Comparison of ENCODE assay signal across 14 cellular contexts in genomic region chr16:20546278-20546853, GRCh38. TPM values are rescaled to one million over a fixed set of nuclear protein-coding genes. Genes with fewer than 3 reads are reported as not detected.
DNase-seq lines count a peak whose midpoint lies in the region; ATAC-seq, FAIRE-seq and TF ChIP-seq lines count a peak whose summit lies in the region.
"Not testable (repeated sequence)": the region's sequence is repeated elsewhere in the genome, so short reads cannot be mapped to it uniquely, and the experiment has no call there.
"Had no signal": no experiment of that assay in that cellular context is flagged by ENCODE, and none has a peak within 500 bp of the region (broad histone marks: within the 10 kb centered on the region; RNA-seq: fewer than 3 reads in every experiment).

No MANE protein-coding gene starts in this region.

- H3K4me2 ChIP-seq in endothelial cell of umbilical vein (ENCODE audit: insufficient read depth, low read length) = not testable (repeated sequence)

- not testable (repeated sequence) for TF ChIP-seq RAD21 in liver (IDR thresholded peaks at IDR 0.05)

- CTCF ChIA-PET in endothelial cell of umbilical vein (lab: Charles Lee) = not testable (repeated sequence)

- FAIRE-seq in endothelial cell of umbilical vein (lab: Jason Lieb, UNC) = peak; percentile 81

- 58 to 74% methylated on average over 5 of the region's 5 CpGs for WGBS in gastroesophageal sphincter (ENCODE audit: low coverage in 1 of 2), 2 donors
- 71% methylated on average over 5 of the region's 5 CpGs for WGBS in liver

- not testable (repeated sequence) for H3K36me3 ChIP-seq in endothelial cell of umbilical vein (ENCODE audit: control insufficient read depth in 2 of 2, extremely low read depth in 1 of 2, insufficient read depth in 2 of 2, low read length in 2 of 2); gastroesophageal sphincter; left ventricle myocardium inferior
- H3K36me3 ChIP-seq in liver (ENCODE audit: control insufficient read depth in 4 of 4, insufficient read depth in 3 of 4, low read depth in 1 of 4, low read length in 3 of 4) = peaks cover 3 to 51% (median 48%) of the 10 kb centered on the region in 4 donors

- not testable (repeated sequence) for H4K20me1 ChIP-seq in endothelial cell of umbilical vein (replicated peaks; ENCODE audit: control insufficient read depth, extremely low read depth, insufficient read depth, low read length)

- dilution Hi-C loops in endothelial cell of umbilical vein (cut with MboI; ENCODE audit: extremely low pct_ligation_motif_present, low sequenced_read_pairs) = not testable (repeated sequence)

- not testable (repeated sequence) for H3K4me3 ChIP-seq in endothelial cell of umbilical vein (replicated peaks in 1 of 3; ENCODE audit: insufficient read depth in 1 of 3, low read depth in 1 of 3, low read length in 3 of 3); gastroesophageal sphincter; left ventricle myocardium inferior; liver (ENCODE audit: low read depth in 1 of 3, low read length in 3 of 3)

- H2AFZ ChIP-seq in endothelial cell of umbilical vein (ENCODE audit: low read depth, low read length) = not testable (repeated sequence)

- not testable (repeated sequence) for H3K27ac ChIP-seq in endothelial cell of umbilical vein (ENCODE audit: insufficient read depth, low read depth, low read length); gastroesophageal sphincter; liver (ENCODE audit: low read depth in 1 of 2, low read length in 2 of 2)
- peak overlapping the region; percentile 12 for H3K27ac ChIP-seq in left ventricle myocardium inferior (replicated peaks)

- H3K4me1 ChIP-seq in endothelial cell of umbilical vein (ENCODE audit: control insufficient read depth, extremely low read depth, insufficient read depth, low read length); gastroesophageal sphincter; left ventricle myocardium inferior; liver (ENCODE audit: control insufficient read depth in 4 of 4, insufficient read depth in 4 of 4, low read length in 3 of 4): not testable (repeated sequence)

- peak; percentile 20 to 50 for DNase-seq in dermis microvascular lymphatic vessel endothelial cell (ENCODE audit: low read depth in 2 of 2)
- not testable (repeated sequence) for DNase-seq in endothelial cell of umbilical vein (ENCODE audit: low read depth, low spot score); left ventricle myocardium inferior

- ATAC-seq in gastroesophageal sphincter = peak; percentile 25

- not testable (repeated sequence) for BruUV-seq in endothelial cell of umbilical vein (replicated peaks; lab: Mats Ljungman, UMichigan)

- not testable (repeated sequence) for H3K9ac ChIP-seq in endothelial cell of umbilical vein (replicated peaks; ENCODE audit: extremely low read depth, insufficient read depth, low read length); liver (ENCODE audit: low read depth in 1 of 2, low read length in 2 of 2)

- not testable (repeated sequence) for H3K9me1 ChIP-seq in endothelial cell of umbilical vein (replicated peaks; ENCODE audit: control insufficient read depth, extremely low read depth, insufficient read depth, low read length)

- not testable (repeated sequence) for TF ChIP-seq EP300 in gastroesophageal sphincter (IDR thresholded peaks at IDR 0.05)

- not testable (repeated sequence) for TF ChIP-seq CTCF in endothelial cell of umbilical vein (IDR thresholded peaks at IDR 0.05; ENCODE audit: extremely low read depth in 1 of 2, insufficient read depth in 1 of 2, low read depth in 1 of 2, low read length in 2 of 2); gastroesophageal sphincter (IDR thresholded peaks at IDR 0.05); left ventricle myocardium inferior (IDR thresholded peaks at IDR 0.05; ENCODE audit: borderline replicate concordance); liver (IDR thresholded peaks at IDR 0.05; ENCODE audit: low read depth, low read length, missing input control)

- not testable (repeated sequence) for TF ChIP-seq POLR2A in endothelial cell of umbilical vein (IDR thresholded peaks at IDR 0.05; ENCODE audit: low read depth, low read length); gastroesophageal sphincter (IDR thresholded peaks at IDR 0.05)

- intact Hi-C loops in endothelial cell of umbilical vein (cut with micrococcal nuclease) = loop anchor here (10.0 kb wide), 1 partner anchor 72 kb away; no protein-coding TSS in a partner anchor
- intact Hi-C loops in left ventricle myocardium inferior (cut with micrococcal nuclease) = not testable (repeated sequence)

- POLR2A ChIA-PET in endothelial cell of umbilical vein (lab: Charles Lee) = not testable (repeated sequence)

- H3K27me3 ChIP-seq in endothelial cell of umbilical vein (ENCODE audit: control insufficient read depth in 2 of 2, insufficient read depth in 2 of 2, low read length in 2 of 2); gastroesophageal sphincter; left ventricle myocardium inferior (ENCODE audit: low read depth); liver (ENCODE audit: control insufficient read depth in 4 of 4, insufficient read depth in 4 of 4, low read length in 3 of 4): not testable (repeated sequence)

- H3K79me2 ChIP-seq in endothelial cell of umbilical vein (ENCODE audit: control insufficient read depth, insufficient read depth, low read length) = not testable (repeated sequence)

- H3K9me3 ChIP-seq in endothelial cell of umbilical vein (replicated peaks; ENCODE audit: control insufficient read depth, insufficient read depth, low read length); gastroesophageal sphincter; left ventricle myocardium inferior (replicated peaks); liver (ENCODE audit: control insufficient read depth in 4 of 4, low read length in 3 of 4): not testable (repeated sequence)

TF ChIP-seq in liver, 16 proteins besides CTCF, POLR2A, EP300 and RAD21:
- TF ChIP-seq NR2F2 (IDR thresholded peaks at IDR 0.05) = peak; percentile 39

RNA-seq across cellular contexts. Expression of gene ACSM2B, which starts 29.8 kb away (rescaled TPM):
- total RNA-seq in dermis microvascular lymphatic vessel endothelial cell (0.13 and 0.38 TPM in 2 replicates), endothelial cell of umbilical vein (not detected in 2 replicates), gastroesophageal sphincter (under 1 TPM in 1 of 4 donors, not detected in 3; 0.13 TPM), left ventricle myocardium inferior (not detected), liver (100 to 1,000 TPM in 1 of 2 donors, 10 to 100 TPM in 1; 46.0 to 852 TPM)
- polyA plus RNA-seq in endothelial cell of umbilical vein (0.07 and 0.13 TPM in 2 replicates), liver (100 to 1,000 TPM; 273 to 728 TPM)
- 0.05 and 0.13 TPM in 2 replicates for polyA plus RNA-seq in endothelial cell of umbilical vein (2011; cell fraction: cytosol; rRNA removed)
- 0.13 and 0.31 TPM in 2 replicates for polyA plus RNA-seq in endothelial cell of umbilical vein (2011; cell fraction: nucleus; rRNA removed)
- polyA plus RNA-seq in endothelial cell of umbilical vein (2012) = not detected in 2 replicates
- not detected in 2 replicates for polyA minus RNA-seq in endothelial cell of umbilical vein
- not detected for polyA minus RNA-seq in endothelial cell of umbilical vein (2011; cell fraction: cytosol; rRNA and poly(A)+ RNA removed)
- polyA minus RNA-seq in endothelial cell of umbilical vein (2011; cell fraction: nucleus; rRNA and poly(A)+ RNA removed) = 0.34 TPM in 1 of 2 replicates, not detected in the other
- total RNA-seq: A673; CD4-positive, alpha-beta memory T cell; CD4-positive, CD25-positive, alpha-beta regulatory T cell; CD8-positive, alpha-beta memory T cell; Daoy; G401; GM12878 had no signal
- polyA plus RNA-seq: AG04450; CD14-positive monocyte; CD4-positive, alpha-beta memory T cell; CD4-positive, CD25-positive, alpha-beta regulatory T cell; CD8-positive, alpha-beta memory T cell; GM12878 had no signal

Comparison
In these comparisons a context has a peak if more than half of its experiments do, and no peak if none do; other contexts are left out.
1. RNA of gene ACSM2B, which starts 29.8 kb away (total RNA-seq): 46.0 to 852 TPM in liver; not detected in endothelial cell of umbilical vein, 0.13 TPM in gastroesophageal sphincter, 0.13 to 0.38 TPM in dermis microvascular lymphatic vessel endothelial cell and not detected in left ventricle myocardium inferior (single experiment); every median in the first group is over 10 times any median in the second.